Comparison of ENCODE assay signal across 8 cellular contexts in genomic region chr14:21734457-21735074, GRCh38.
DNase-seq lines count a peak whose midpoint lies in the region; ATAC-seq and TF ChIP-seq lines count a peak whose summit lies in the region.

No MANE protein-coding gene starts in this region.

- DNase-seq in activated T-cell treated with anti-CD3 and anti-CD28 coated beads for 24 hours (ENCODE audit: low read depth) (peak; percentile 26), SK-N-MC (ENCODE audit: low read depth, low spot score) (peak; percentile 88), dermis microvascular lymphatic vessel endothelial cell (ENCODE audit: low read depth in 2 of 2) (peak; percentile 40 to 63), osteoblast (ENCODE audit: insufficient read length, low spot score, missing footprints) (peak; percentile 66)
- DNase-seq in activated T-cell treated with anti-CD3 and anti-CD28 coated beads, Interleukin-2, amount 50 U/mL, for 1 hour = no peak
- DNase-seq in Jurkat, Clone E6-1 (ENCODE audit: low read depth, low spot score) = peak; percentile 67

- H3K36me3 ChIP-seq in SK-N-MC (ENCODE audit: insufficient read depth, low read length) (peaks cover 19% of the 10 kb centered on the region), osteoblast (ENCODE audit: insufficient read depth, low read length) (no peaks in the 10 kb centered on the region)

- H3K27ac ChIP-seq in SK-N-MC (no peak overlapping the region), osteoblast (ENCODE audit: low read depth, low read length) (no peak overlapping the region)

- H3K27me3 ChIP-seq in osteoblast (ENCODE audit: insufficient read depth, low read length) = no peaks in the 10 kb centered on the region

- H3K9me3 ChIP-seq in SK-N-MC (ENCODE audit: low read depth, low read length) = no peaks in the 10 kb centered on the region
- no peaks in the 10 kb centered on the region for H3K9me3 ChIP-seq in osteoblast (ENCODE audit: low read depth, low read length)

- no peak overlapping the region for H3K4me3 ChIP-seq in Jurkat, Clone E6-1 (ENCODE audit: low read length)
- H3K4me3 ChIP-seq in SK-N-MC (no peak overlapping the region; the same call in 1 of the 2 replicates), osteoblast (ENCODE audit: insufficient read depth, low read length) (no peak overlapping the region)

- H3K4me1 ChIP-seq in osteoblast (ENCODE audit: insufficient read depth, low read length) = no peaks in the 10 kb centered on the region

- no peak overlapping the region for H2AFZ ChIP-seq in osteoblast (ENCODE audit: low read length)

- TF ChIP-seq CTCF in osteoblast (IDR thresholded peaks at IDR 0.05; ENCODE audit: extremely low read depth, low read depth, low read length) = peak; percentile 56

- no peak for ATAC-seq in esophagus mucosa
- no peak for ATAC-seq in GM18498 (IDR thresholded peaks at IDR 0.05; ENCODE audit: unreplicated experiment)

- H3K79me2 ChIP-seq in osteoblast (ENCODE audit: insufficient read depth, low read length) = no peaks in the 10 kb centered on the region

- no peak overlapping the region for H3K9ac ChIP-seq in SK-N-MC (ENCODE audit: insufficient read length)

- H3K4me2 ChIP-seq in osteoblast (ENCODE audit: insufficient read depth, low read length) = no peak overlapping the region

- no peaks in the 10 kb centered on the region for H4K20me1 ChIP-seq in osteoblast (ENCODE audit: insufficient read depth, low read length)
